Comparison of ENCODE assay signal across 8 cellular contexts in the genomic region with DNA sequence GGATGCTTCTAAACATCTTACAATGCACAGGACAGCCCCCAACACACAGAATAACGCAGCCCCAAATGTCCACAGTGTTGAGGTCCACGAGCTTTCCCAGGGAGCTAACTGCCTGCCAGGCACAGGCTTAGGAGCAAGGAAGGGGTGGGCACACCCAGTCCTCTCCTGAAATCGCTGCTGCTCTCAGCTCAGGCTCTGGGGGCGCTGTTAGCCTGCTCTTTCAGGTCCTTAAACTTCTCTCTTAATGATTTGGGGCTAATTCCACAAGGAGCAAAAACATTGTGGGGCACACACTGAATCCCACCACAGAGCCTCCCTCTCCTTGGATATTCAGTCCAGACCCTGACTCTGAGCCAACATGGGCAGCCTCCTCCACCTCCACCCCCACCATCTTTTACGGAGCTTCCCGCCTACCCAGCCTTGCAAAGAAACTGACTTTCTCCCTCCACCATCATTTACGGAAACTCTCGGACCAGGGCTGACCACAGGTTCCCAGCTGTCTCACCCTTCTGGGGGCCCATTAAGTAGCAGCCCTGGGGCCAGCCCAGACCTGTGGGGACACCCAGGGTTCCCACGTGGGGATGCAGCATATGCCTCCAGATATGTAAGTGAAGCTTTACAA. TPM values are rescaled to one million over a fixed set of nuclear protein-coding genes. Genes with fewer than 3 reads are reported as not detected.
A peak's percentile ranks its signal among the peaks of the same experiment; 100 is the strongest.
DNase-seq lines count a peak whose midpoint lies in the region; ATAC-seq and TF ChIP-seq lines count a peak whose summit lies in the region.

No MANE protein-coding gene starts in this region.

- H2AFZ ChIP-seq in Karpas-422 (ENCODE audit: low read length), result no peak overlapping the region

- H3K27ac Mint-ChIP-seq in activated CD4-positive, alpha-beta T cell treated with anti-CD3 and anti-CD28 coated beads, Interleukin-2, amount 10 ng/mL, durations not matched to agents 24 days and 14 days, result no peak overlapping the region
- H3K27ac Mint-ChIP-seq in glutamatergic neuron (ENCODE audit: unreplicated experiment), result no peak overlapping the region

- H3K4me3 ChIP-seq in Karpas-422 (ENCODE audit: low read length), result no peak overlapping the region

- ATAC-seq in HG02623 (IDR thresholded peaks at IDR 0.05; ENCODE audit: unreplicated experiment) (no peak), GM21367 (IDR thresholded peaks at IDR 0.05; ENCODE audit: unreplicated experiment) (no peak)

- no peaks in the 10 kb centered on the region for H3K9me2 ChIP-seq in Karpas-422 (replicated peaks; ENCODE audit: insufficient read depth, low read length)

- H3K4me3 Mint-ChIP-seq in activated CD4-positive, alpha-beta T cell treated with anti-CD3 and anti-CD28 coated beads, Interleukin-2, amount 10 ng/mL, durations not matched to agents 24 days and 14 days, result no peak overlapping the region
- no peak overlapping the region for H3K4me3 Mint-ChIP-seq in glutamatergic neuron (ENCODE audit: unreplicated experiment)

- peak; percentile 8 for DNase-seq in NCI-H2196 (lab: John Stamatoyannopoulos, UW; ENCODE audit: unreplicated experiment)
- DNase-seq in NCI-H2196 treated with DMSO at 0.1 percent for 48 hours (lab: John Stamatoyannopoulos, UW; ENCODE audit: unreplicated experiment), result no peak
- DNase-seq in Karpas-422, result peak; percentile 78
- DNase-seq in activated CD4-positive, alpha-beta T cell treated with anti-CD3 and anti-CD28 coated beads, Interleukin-2, amount 10 ng/mL, durations not matched to agents 24 days and 14 days, result peak; percentile 78
- peak; percentile 73 for DNase-seq in glutamatergic neuron
- DNase-seq in stimulated activated CD4-positive, alpha-beta T cell treated with anti-CD3 and anti-CD28 coated beads, Interleukin-1b, Interleukin-23, amount 100 ng/mL, for 48 hours, result peak; percentile 27

- H3K9ac ChIP-seq in Karpas-422 (ENCODE audit: low read length), result no peak overlapping the region

- H3K27me3 Mint-ChIP-seq in activated CD4-positive, alpha-beta T cell treated with anti-CD3 and anti-CD28 coated beads, Interleukin-2, amount 10 ng/mL, durations not matched to agents 24 days and 14 days, result peaks cover 20% of the 10 kb centered on the region
- peaks cover 3% of the 10 kb centered on the region for H3K27me3 Mint-ChIP-seq in glutamatergic neuron (ENCODE audit: unreplicated experiment)

- intact Hi-C loops in activated CD4-positive, alpha-beta T cell treated with anti-CD3 and anti-CD28 coated beads, Interleukin-2, amount 10 ng/mL, durations not matched to agents 24 days and 14 days (cut with micrococcal nuclease), result loop anchor here (5.0 kb wide), 1 partner anchor 81 kb away; no protein-coding TSS in a partner anchor

- peaks cover 15% of the 10 kb centered on the region for H3K4me1 Mint-ChIP-seq in activated CD4-positive, alpha-beta T cell treated with anti-CD3 and anti-CD28 coated beads, Interleukin-2, amount 10 ng/mL, durations not matched to agents 24 days and 14 days
- H3K4me1 Mint-ChIP-seq in glutamatergic neuron (ENCODE audit: low read depth, unreplicated experiment), result peaks cover 18% of the 10 kb centered on the region

- no peaks in the 10 kb centered on the region for H3K9me3 Mint-ChIP-seq in activated CD4-positive, alpha-beta T cell treated with anti-CD3 and anti-CD28 coated beads, Interleukin-2, amount 10 ng/mL, durations not matched to agents 24 days and 14 days
- peaks cover 3% of the 10 kb centered on the region for H3K9me3 Mint-ChIP-seq in glutamatergic neuron (ENCODE audit: unreplicated experiment)

- no peak overlapping the region for H3K4me2 ChIP-seq in Karpas-422 (ENCODE audit: low read depth, low read length, poor library complexity, severe bottlenecking)

- H3K27me3 ChIP-seq in Karpas-422 (ENCODE audit: low read length), result no peaks in the 10 kb centered on the region

- H3K27ac ChIP-seq in Karpas-422 (ENCODE audit: low read length), result no peak overlapping the region

- no peaks in the 10 kb centered on the region for H3K36me3 ChIP-seq in Karpas-422 (ENCODE audit: insufficient read depth, low read length)

- no peaks in the 10 kb centered on the region for H3K4me1 ChIP-seq in Karpas-422 (ENCODE audit: low read length)

- no peaks in the 10 kb centered on the region for H3K9me3 ChIP-seq in Karpas-422 (ENCODE audit: low read length)

- no peaks in the 10 kb centered on the region for H4K20me1 ChIP-seq in Karpas-422 (ENCODE audit: insufficient read depth, low read depth, low read length)

- no peaks in the 10 kb centered on the region for H3K79me2 ChIP-seq in Karpas-422 (ENCODE audit: low read length)

- TF ChIP-seq CTCF in glutamatergic neuron (IDR thresholded peaks at IDR 0.05; ENCODE audit: partially characterized antibody, unreplicated experiment), result peak; percentile 50

- H3K36me3 Mint-ChIP-seq in activated CD4-positive, alpha-beta T cell treated with anti-CD3 and anti-CD28 coated beads, Interleukin-2, amount 10 ng/mL, durations not matched to agents 24 days and 14 days (ENCODE audit: low read depth), result no peaks in the 10 kb centered on the region
- H3K36me3 Mint-ChIP-seq in glutamatergic neuron (ENCODE audit: unreplicated experiment), result peaks cover 14% of the 10 kb centered on the region

RNA-seq across cellular contexts. Expression of a gene that starts 1.1 kb away (rescaled TPM):
- total RNA-seq in Karpas-422 (2014; rRNA removed; shearing (Covaris generic); ENCODE audit: low replicate concordance), result not detected in 2 replicates
- not detected in 2 replicates for total RNA-seq in activated CD4-positive, alpha-beta T cell treated with anti-CD3 and anti-CD28 coated beads, Interleukin-2, amount 10 ng/mL, durations not matched to agents 24 days and 14 days
- total RNA-seq in glutamatergic neuron (ENCODE audit: unreplicated experiment), result not detected

RNA-seq across cellular contexts. Expression of a gene that starts 20.3 kb away (rescaled TPM):
- not detected in 2 replicates for total RNA-seq in Karpas-422 (2014; rRNA removed; shearing (Covaris generic); ENCODE audit: low replicate concordance)
- 0.17 and 0.26 TPM in 2 replicates for total RNA-seq in activated CD4-positive, alpha-beta T cell treated with anti-CD3 and anti-CD28 coated beads, Interleukin-2, amount 10 ng/mL, durations not matched to agents 24 days and 14 days
- total RNA-seq in glutamatergic neuron (ENCODE audit: unreplicated experiment), result not detected

RNA-seq across cellular contexts. Expression of a gene that starts 25.8 kb away (rescaled TPM):
- total RNA-seq in Karpas-422 (2014; rRNA removed; shearing (Covaris generic); ENCODE audit: low replicate concordance), result not detected in 2 replicates
- total RNA-seq in activated CD4-positive, alpha-beta T cell treated with anti-CD3 and anti-CD28 coated beads, Interleukin-2, amount 10 ng/mL, durations not matched to agents 24 days and 14 days, result not detected in 2 replicates
- not detected for total RNA-seq in glutamatergic neuron (ENCODE audit: unreplicated experiment)

RNA-seq across cellular contexts. Expression of a gene that starts 35.0 kb away (rescaled TPM):
- not detected in 2 replicates for total RNA-seq in Karpas-422 (2014; rRNA removed; shearing (Covaris generic); ENCODE audit: low replicate concordance)
- total RNA-seq in activated CD4-positive, alpha-beta T cell treated with anti-CD3 and anti-CD28 coated beads, Interleukin-2, amount 10 ng/mL, durations not matched to agents 24 days and 14 days, result not detected in 2 replicates
- total RNA-seq in glutamatergic neuron (ENCODE audit: unreplicated experiment), result not detected

RNA-seq across cellular contexts. Expression of a gene that starts 57.3 kb away (rescaled TPM):
- not detected in 2 replicates for total RNA-seq in Karpas-422 (2014; rRNA removed; shearing (Covaris generic); ENCODE audit: low replicate concordance)
- not detected in 2 replicates for total RNA-seq in activated CD4-positive, alpha-beta T cell treated with anti-CD3 and anti-CD28 coated beads, Interleukin-2, amount 10 ng/mL, durations not matched to agents 24 days and 14 days
- total RNA-seq in glutamatergic neuron (ENCODE audit: unreplicated experiment), result not detected
